8 cellular contexts compared by ENCODE assay signal in genomic region chr17:57085448-57086068, GRCh38. TPM values are rescaled to one million over a fixed set of nuclear protein-coding genes. Genes with fewer than 3 reads are reported as not detected.
DNase-seq lines count a peak whose midpoint lies in the region; ATAC-seq, FAIRE-seq and TF ChIP-seq lines count a peak whose summit lies in the region.

No MANE protein-coding gene starts in this region.

- DNase-seq in NCI-H2196 (lab: John Stamatoyannopoulos, UW; ENCODE audit: unreplicated experiment), result peak; percentile 48
- no peak for DNase-seq in NCI-H2196 treated with DMSO at 0.1 percent for 48 hours (lab: John Stamatoyannopoulos, UW; ENCODE audit: unreplicated experiment)
- peak; percentile 68 for DNase-seq in NB4 (ENCODE audit: low read depth)
- peak; percentile 56 for DNase-seq in WTC11 (ENCODE audit: low spot score)
- DNase-seq in choroid plexus epithelial cell (ENCODE audit: low read depth), result peak; percentile 44
- DNase-seq in HepG2 (ENCODE audit: low spot score), result peak; percentile 94
- peak; percentile 61 for DNase-seq in stimulated activated CD4-positive, alpha-beta T cell treated with anti-CD3 and anti-CD28 coated beads, Interleukin-4, amount 100 ng/mL, for 1 hour

- H4K20me1 ChIP-seq in HepG2 (ENCODE audit: insufficient read depth, low read length), result peaks cover 39% of the 10 kb centered on the region

- H3K4me3 ChIP-seq in NB4 (ENCODE audit: low read depth, low read length) (peak overlapping the region; percentile 68), choroid plexus epithelial cell (ENCODE audit: low read depth, low read length) (peak overlapping the region; percentile 72), HepG2 (replicated peaks in 1 of 3; ENCODE audit: insufficient read depth in 1 of 3, low read depth in 2 of 3, low read length in 3 of 3) (peak overlapping the region; percentile 69 to 100 (median 85))

- 0 out of 2 replicates have a peak, but pooled peaks have one; percentile 8 for TF ChIP-seq RAD21 in HepG2 (CRISPR knock-in tag; IDR thresholded peaks at IDR 0.05)

- H3K4me1 ChIP-seq in HepG2 (ENCODE audit: insufficient read depth, low read length), result peaks cover 69% of the 10 kb centered on the region

- peak overlapping the region; percentile 81 for H3K9ac ChIP-seq in HepG2 (ENCODE audit: insufficient read depth, low read depth, low read length)

- H3K36me3 ChIP-seq in HepG2 (replicated peaks in 1 of 2; ENCODE audit: control insufficient read depth in 1 of 2, insufficient read depth in 2 of 2, low read length in 2 of 2), result peaks cover 0 to 15% of the 10 kb centered on the region in 2 experiments; a peak in 2 of 5 replicates

- H3K4me2 ChIP-seq in HepG2 (ENCODE audit: low read depth, low read length), result peak overlapping the region; percentile 87

- peaks cover 57% of the 10 kb centered on the region for H3K4me1 Mint-ChIP-seq in WTC11

- peaks cover 46% of the 10 kb centered on the region for H3K79me2 ChIP-seq in HepG2 (ENCODE audit: insufficient read depth, low read length)

- H3K9me3 ChIP-seq in HepG2 (ENCODE audit: low read length), result no peaks in the 10 kb centered on the region

- CTCF ChIA-PET in WTC11 (lab: Charles Lee), result interaction anchor here (0.6 to 4.2 kb wide), 11 partner anchors 11 to 492 kb away, joined by 3 to 24 read pairs (median 7); partner anchors contain the start of genes NOG and SCPEP1
- CTCF ChIA-PET in HepG2 (lab: Yijun Ruan, JAX; ENCODE audit: low intra/inter-chr PET ratio, low total read pairs), result interaction anchor here (0.9 kb wide), 1 partner anchor 28 kb away, joined by 3 read pairs; no protein-coding TSS in a partner anchor

- H3K27me3 ChIP-seq in HepG2 (ENCODE audit: control insufficient read depth in 1 of 2, insufficient read depth in 2 of 2, low read length in 2 of 2), result no peaks in the 10 kb centered on the region; a peak in 1 of 5 replicates

- ATAC-seq in HG02571 (IDR thresholded peaks at IDR 0.05; ENCODE audit: unreplicated experiment) (peak; percentile 35), WTC11 (peak; percentile 16), HepG2 (peak; percentile 89)

- in situ Hi-C loops in HepG2 (cut with HindIII; ENCODE audit: extremely low pct_ligation_motif_present, low pct_unique_long_range_greater_than_20kb), result no loop called here

- BruUV-seq in HepG2 (replicated peaks; lab: Mats Ljungman, UMichigan), result no TSS peak

- H3K36me3 Mint-ChIP-seq in WTC11, result no peaks in the 10 kb centered on the region

- TF ChIP-seq CTCF in NB4 (IDR thresholded peaks at IDR 0.05; ENCODE audit: low read depth, low read length) (no peak), WTC11 (IDR thresholded peaks at IDR 0.05) (no peak), choroid plexus epithelial cell (conservative IDR thresholded peaks at IDR 0.05; ENCODE audit: low read depth, low read length) (peak; percentile 28), HepG2 (CRISPR knock-in tag; IDR thresholded peaks at IDR 0.05) (peak; percentile 48; the same call in 1 of the 2 replicates)

- no peak overlapping the region for H3K27ac Mint-ChIP-seq in WTC11

- FAIRE-seq in HepG2 (lab: Jason Lieb, UNC), result no peak

- peaks cover 2% of the 10 kb centered on the region; the same call in 1 of the 2 replicates for H3K27me3 Mint-ChIP-seq in WTC11 (ENCODE audit: low read depth)

- peak overlapping the region; percentile 80 for H3K4me3 Mint-ChIP-seq in WTC11

- no peak overlapping the region for H2AFZ ChIP-seq in HepG2 (ENCODE audit: low read length)

- H3K27ac ChIP-seq in HepG2 (ENCODE audit: extremely low read length, insufficient read depth, low read length), result peak overlapping the region; percentile 92

- intact Hi-C loops in HepG2 (cut with micrococcal nuclease; ENCODE audit: unreplicated experiment), result loop anchor here (5.0 kb wide), 2 partner anchors 37 to 108 kb away; partner anchors contain the start of gene SCPEP1

- POLR2A ChIA-PET in WTC11 (lab: Charles Lee) (interaction anchor here (1.9 kb wide), 1 partner anchor 22 kb away, joined by 4 read pairs; no protein-coding TSS in a partner anchor), HepG2 (lab: Yijun Ruan, JAX) (interaction anchor here (0.6 to 5.8 kb wide), 18 partner anchors 8 to 999 kb away, joined by 3 to 82 read pairs (median 5); partner anchors contain the start of genes COIL, DYNLL2, MRPS23 and MSI2)

- TF ChIP-seq POLR2A in NB4 (IDR thresholded peaks at IDR 0.05; ENCODE audit: extremely low read depth, insufficient read length) (no peak), HepG2 (IDR thresholded peaks at IDR 0.05; ENCODE audit: insufficient read depth in 1 of 2, low read depth in 2 of 2, low read length in 2 of 2) (peak; percentile 71 to 76; a peak in 3 of 4 replicates)

- no peaks in the 10 kb centered on the region for H3K9me3 Mint-ChIP-seq in WTC11

- WGBS in HepG2 (ENCODE audit: low lambda C conversion rate), result 0% methylated on average over 12 of the region's 75 CpGs

- TF ChIP-seq EP300 in HepG2 (IDR thresholded peaks at IDR 0.05; ENCODE audit: low read depth in 2 of 2, low read length in 2 of 2) (peak in 1 of 2 experiments; percentile 87; a peak in 3 of 4 replicates), HepG2 (CRISPR knock-in tag; IDR thresholded peaks at IDR 0.05; ENCODE audit: borderline replicate concordance) (peak; percentile 73; the same call in 1 of the 2 replicates)

TF ChIP-seq in WTC11, 78 proteins besides CTCF, POLR2A, EP300 and RAD21 (continues in another document):
- TF ChIP-seq TCF7 (CRISPR knock-in tag; IDR thresholded peaks at IDR 0.05; ENCODE audit: low read depth), result no peak
- no peak for TF ChIP-seq ZMAT4 (CRISPR knock-in tag; IDR thresholded peaks at IDR 0.05)
- no peak for TF ChIP-seq SP1 (CRISPR knock-in tag; conservative IDR thresholded peaks at IDR 0.05)
- TF ChIP-seq GRHL2 (CRISPR knock-in tag; IDR thresholded peaks at IDR 0.05; ENCODE audit: insufficient replicate concordance, severe bottlenecking), result no peak
- TF ChIP-seq CBFB (CRISPR knock-in tag; IDR thresholded peaks at IDR 0.05; ENCODE audit: low read depth), result no peak

TF ChIP-seq in HepG2, 621 proteins besides CTCF, POLR2A, EP300 and RAD21 (continues in another document):
- TF ChIP-seq KLF6 (CRISPR knock-in tag; IDR thresholded peaks at IDR 0.05) (0 out of 2 replicates have a peak, but pooled peaks have one; percentile 54), ZNF761 (CRISPR knock-in tag; conservative IDR thresholded peaks at IDR 0.05) (no peak; the same call in 1 of the 2 replicates), ZNF547 (CRISPR knock-in tag; IDR thresholded peaks at IDR 0.05) (0 out of 2 replicates have a peak, but pooled peaks have one; percentile 91), ERF (CRISPR knock-in tag; IDR thresholded peaks at IDR 0.05) (peak; percentile 86), ZMYM2 (CRISPR knock-in tag; IDR thresholded peaks at IDR 0.05) (peak; percentile 55; the same call in 1 of the 2 replicates), DPF2 (CRISPR knock-in tag; IDR thresholded peaks at IDR 0.05; ENCODE audit: borderline replicate concordance, low read depth) (peak; percentile 75), BRD4 (CRISPR knock-in tag; IDR thresholded peaks at IDR 0.05) (peak; percentile 83; the same call in 1 of the 2 replicates), ZNF775 (CRISPR knock-in tag; IDR thresholded peaks at IDR 0.05; ENCODE audit: borderline replicate concordance) (peak; percentile 99), REL (CRISPR knock-in tag; conservative IDR thresholded peaks at IDR 0.05) (no peak), ZNF570 (CRISPR knock-in tag; IDR thresholded peaks at IDR 0.05; ENCODE audit: borderline replicate concordance) (no peak), KDM5A (IDR thresholded peaks at IDR 0.05; ENCODE audit: borderline replicate concordance, low read length) (no peak), MNT (IDR thresholded peaks at IDR 0.05) (peak; percentile 50; the same call in 1 of the 2 replicates), RXRB (CRISPR knock-in tag; IDR thresholded peaks at IDR 0.05; ENCODE audit: borderline replicate concordance) (peak; percentile 94), CAMTA2 (CRISPR knock-in tag; IDR thresholded peaks at IDR 0.05; ENCODE audit: borderline replicate concordance) (peak; percentile 93)

RNA-seq across cellular contexts. Expression of gene AKAP1, which starts 0.5 kb away (rescaled TPM):
- 55.9 to 74.5 TPM (median 56.2 TPM) in 3 replicates for total RNA-seq in WTC11 (2021)
- 46.4 and 101 TPM in 2 replicates for total RNA-seq in HepG2 (2016; rRNA removed; fragmentation: Illumina TruSeq; extraction: Trizol)
- 18.6 and 20.2 TPM in 2 replicates for total RNA-seq in HepG2 (2016; cell fraction: cytosol; rRNA removed; fragmentation: Illumina TruSeq; extraction: Trizol; ENCODE audit: low read depth)
- total RNA-seq in HepG2 (2016; cell fraction: insoluble cytoplasmic fraction; rRNA removed; fragmentation: Illumina TruSeq; extraction: Trizol), result 43.3 and 95.2 TPM in 2 replicates
- 44.9 and 47.5 TPM in 2 replicates for total RNA-seq in HepG2 (2016; cell fraction: membrane; rRNA removed; fragmentation: Illumina TruSeq; extraction: Trizol)
- total RNA-seq in HepG2 (2016; cell fraction: nucleus; rRNA removed; fragmentation: Illumina TruSeq; extraction: Trizol), result 119 and 142 TPM in 2 replicates
- 131 and 136 TPM in 2 replicates for polyA plus RNA-seq in HepG2 (2011; rRNA removed)
- polyA plus RNA-seq in HepG2 (2011; cell fraction: cytosol; rRNA removed), result 93.5 and 109 TPM in 2 replicates
- 234 and 300 TPM in 2 replicates for polyA plus RNA-seq in HepG2 (2011; cell fraction: nucleus; rRNA removed)
- polyA plus RNA-seq in HepG2 (2012), result 66.3 and 68.8 TPM in 2 replicates
- 8.4 and 10.9 TPM in 2 replicates for polyA plus RNA-seq in HepG2 (2016; cell fraction: cytosol; fragmentation: Illumina TruSeq; extraction: Trizol; ENCODE audit: low read depth)
- polyA plus RNA-seq in HepG2 (2016; cell fraction: insoluble cytoplasmic fraction; fragmentation: Illumina TruSeq; extraction: Trizol; ENCODE audit: low read depth), result 34.0 and 34.5 TPM in 2 replicates
- polyA plus RNA-seq in HepG2 (2016; cell fraction: membrane; fragmentation: Illumina TruSeq; extraction: Trizol; ENCODE audit: low read depth), result 17.7 and 18.8 TPM in 2 replicates
- 141 and 146 TPM in 2 replicates for polyA plus RNA-seq in HepG2 (2016; cell fraction: nucleus; fragmentation: Illumina TruSeq; extraction: Trizol; ENCODE audit: insufficient read depth, low read depth)
- 127 and 335 TPM in 2 replicates for polyA minus RNA-seq in HepG2 (2011; rRNA and poly(A)+ RNA removed; ENCODE audit: low replicate concordance)
- 101 and 127 TPM in 2 replicates for polyA minus RNA-seq in HepG2 (2011; cell fraction: cytosol; rRNA and poly(A)+ RNA removed)
- polyA minus RNA-seq in HepG2 (2011; cell fraction: nucleus; rRNA and poly(A)+ RNA removed), result 78.2 and 99.9 TPM in 2 replicates

Comparison
In these comparisons a context has a peak if more than half of its experiments do, and no peak if none do; other contexts are left out.
1. ATAC-seq: peak in every context shown above with its lines; median percentile 89 in HepG2; 35 in HG02571; 16 in WTC11.
2. CTCF ChIP-seq: peak in choroid plexus epithelial cell (single experiment) and HepG2 (single experiment); none in NB4 (single experiment) and WTC11 (single experiment).
3. Peak in every context shown above with its lines, with median percentiles within 50 percentile points of each other: H3K4me3 ChIP-seq.